ENCODE assay signal across 23 cellular contexts in genomic region chr11:68929706-68930605, GRCh38. TPM values are rescaled to one million over a fixed set of nuclear protein-coding genes. Genes with fewer than 3 reads are reported as not detected.
DNase-seq lines count a peak whose midpoint lies in the region; ATAC-seq and TF ChIP-seq lines count a peak whose summit lies in the region.
"Had no signal": no experiment of that assay in that cellular context is flagged by ENCODE, and none has a peak within 500 bp of the region (broad histone marks: within the 10 kb centered on the region; RNA-seq: fewer than 3 reads in every experiment).

No MANE protein-coding gene starts in this region.

- no peaks in the 10 kb centered on the region for H3K9me2 ChIP-seq in GM23338 (ENCODE audit: insufficient read depth)

- H3K4me2 ChIP-seq in neural progenitor cell (no peak overlapping the region), GM23338 (no peak overlapping the region)
- H3K4me2 ChIP-seq: BLaER1 had no signal

- H3K9me3 ChIP-seq in esophagus muscularis mucosa (peaks cover 0 to 15% (median 11%) of the 10 kb centered on the region in 4 donors), neural progenitor cell (ENCODE audit: low read depth) (peaks cover 11% of the 10 kb centered on the region)

- peak; percentile 35 for DNase-seq in Right ventricle myocardium inferior (ENCODE audit: missing footprints)
- DNase-seq in Right ventricle myocardium superior, result no peak
- no peak for DNase-seq in esophagus muscularis mucosa (ENCODE audit: extremely low spot score)
- no peak for DNase-seq in neural progenitor cell (ENCODE audit: low spot score)
- no peak for DNase-seq in NCI-H1048 (lab: John Stamatoyannopoulos, UW)
- no peak for DNase-seq in GM23338 (ENCODE audit: low spot score)
- no peak for DNase-seq in NCI-H82 treated with DMSO at 0.1 percent for 48 hours (lab: John Stamatoyannopoulos, UW; ENCODE audit: unreplicated experiment)
- DNase-seq: ACHN; Calu3; CD8-positive, alpha-beta T cell; NCI-H1105 treated with DMSO at 0.1 percent for 48 hours; NCI-H1694; NCI-H2081; NCI-H2171 treated with DMSO at 0.1 percent for 48 hours; NCI-H524 treated with DMSO at 0.1 percent for 48 hours; NCI-H82; OCI-M1 had no signal

- H3K4me1 ChIP-seq in esophagus muscularis mucosa (peaks cover 27 to 83% (median 77%) of the 10 kb centered on the region in 4 donors), neural progenitor cell (no peaks in the 10 kb centered on the region), GM23338 (ENCODE audit: insufficient read depth) (no peaks in the 10 kb centered on the region)

- H3K4me1 Mint-ChIP-seq in neural progenitor cell (no peaks in the 10 kb centered on the region), GM23338 (no peaks in the 10 kb centered on the region)

- H2AFZ ChIP-seq in neural progenitor cell (replicated peaks) (no peak overlapping the region), GM23338 (no peak overlapping the region)

- TF ChIP-seq EP300 in esophagus muscularis mucosa (IDR thresholded peaks at IDR 0.05), result no peak

- peak overlapping the region; percentile 14 for H3K4me3 Mint-ChIP-seq in neural progenitor cell
- no peak overlapping the region for H3K4me3 Mint-ChIP-seq in GM23338
- H3K4me3 Mint-ChIP-seq: CD8-positive, alpha-beta T cell; IgD-negative memory B cell had no signal

- TF ChIP-seq CTCF in esophagus muscularis mucosa (IDR thresholded peaks at IDR 0.05) (no peak), neural progenitor cell (IDR thresholded peaks at IDR 0.05) (no peak), GM23338 (conservative IDR thresholded peaks at IDR 0.05; ENCODE audit: low read depth in 2 of 2) (no peak)

- peaks cover 32% of the 10 kb centered on the region for H3K36me3 Mint-ChIP-seq in neural progenitor cell
- H3K36me3 Mint-ChIP-seq in GM23338 (ENCODE audit: low read depth), result peaks cover 54% of the 10 kb centered on the region

- H3K27ac ChIP-seq in esophagus muscularis mucosa (replicated peaks in 1 of 4) (peak overlapping the region; percentile 77 to 93 (median 86)), neural progenitor cell (no peak overlapping the region), GM23338 (ENCODE audit: low read depth) (no peak overlapping the region)
- H3K27ac ChIP-seq: 22Rv1, BLaER1 had no signal

- no peaks in the 10 kb centered on the region for H3K27me3 ChIP-seq in esophagus muscularis mucosa
- no peaks in the 10 kb centered on the region for H3K27me3 ChIP-seq in neural progenitor cell
- no peaks in the 10 kb centered on the region for H3K27me3 ChIP-seq in GM23338 (ENCODE audit: insufficient read depth)
- H3K27me3 ChIP-seq: BLaER1 had no signal

- peaks cover 19 to 73% (median 67%) of the 10 kb centered on the region in 4 donors for H3K36me3 ChIP-seq in esophagus muscularis mucosa
- peaks cover 4% of the 10 kb centered on the region for H3K36me3 ChIP-seq in neural progenitor cell
- H3K36me3 ChIP-seq in GM23338 (ENCODE audit: insufficient read depth), result peaks cover 24% of the 10 kb centered on the region

- H3K79me2 ChIP-seq in neural progenitor cell (ENCODE audit: low read depth) (peaks cover 7% of the 10 kb centered on the region), GM23338 (replicated peaks; ENCODE audit: insufficient read depth) (no peaks in the 10 kb centered on the region)

- TF ChIP-seq POLR2A in esophagus muscularis mucosa (IDR thresholded peaks at IDR 0.05; ENCODE audit: low read depth), result no peak

- H4K20me1 ChIP-seq in neural progenitor cell (ENCODE audit: low read depth) (no peaks in the 10 kb centered on the region), GM23338 (replicated peaks; ENCODE audit: insufficient read depth) (peaks cover 3% of the 10 kb centered on the region; the same call in 1 of the 2 replicates)

- intact Hi-C loops in Right ventricle myocardium inferior (cut with DNase I) (loop anchor here (5.0 kb wide), 1 partner anchor 112 kb away; no protein-coding TSS in a partner anchor), Right ventricle myocardium superior (cut with DNase I) (loop anchor here (10.0 kb wide), 1 partner anchor 155 kb away; no protein-coding TSS in a partner anchor), esophagus muscularis mucosa (cut with DNase I) (no loop called here)

- no peaks in the 10 kb centered on the region for H3F3A ChIP-seq in neural progenitor cell (ENCODE audit: low read depth)
- no peaks in the 10 kb centered on the region for H3F3A ChIP-seq in GM23338 (replicated peaks; ENCODE audit: low read depth)

- no peak overlapping the region for H3K9ac ChIP-seq in neural progenitor cell
- H3K9ac ChIP-seq: BLaER1 had no signal

- 95% methylated on average over 21 of the region's 21 CpGs for WGBS in esophagus muscularis mucosa

- ATAC-seq in Right ventricle myocardium inferior (no peak), Right ventricle myocardium superior (ENCODE audit: poor library complexity) (no peak), GM23338 (no peak), HG02678 (IDR thresholded peaks at IDR 0.05; ENCODE audit: unreplicated experiment) (no peak)
- ATAC-seq: CD8-positive, alpha-beta T cell had no signal

- H3K27ac Mint-ChIP-seq in neural progenitor cell (no peak overlapping the region), GM23338 (no peak overlapping the region)
- H3K27ac Mint-ChIP-seq: CD8-positive, alpha-beta T cell had no signal

- H3K9me3 Mint-ChIP-seq in neural progenitor cell (peaks cover 16% of the 10 kb centered on the region), GM23338 (peaks cover 14% of the 10 kb centered on the region)

- H3K4me3 ChIP-seq in esophagus muscularis mucosa, result no peak overlapping the region
- no peak overlapping the region for H3K4me3 ChIP-seq in neural progenitor cell
- no peak overlapping the region for H3K4me3 ChIP-seq in GM23338
- H3K4me3 ChIP-seq: BLaER1 had no signal

- H3K27me3 Mint-ChIP-seq in neural progenitor cell (ENCODE audit: insufficient read depth, low read depth), result peaks cover 2% of the 10 kb centered on the region
- H3K27me3 Mint-ChIP-seq in GM23338 (ENCODE audit: insufficient read depth, low read depth, poor library complexity), result peaks cover 5% of the 10 kb centered on the region
- H3K27me3 Mint-ChIP-seq: IgD-negative memory B cell had no signal

TF ChIP-seq in GM23338, 12 proteins besides CTCF, POLR2A, EP300 and RAD21 (continues in another document):
- TF ChIP-seq STAT1 (IDR thresholded peaks at IDR 0.05; ENCODE audit: unreplicated experiment) (no peak), POLR2AphosphoS5 (IDR thresholded peaks at IDR 0.05; ENCODE audit: low read depth) (no peak), EZH2 (IDR thresholded peaks at IDR 0.05; ENCODE audit: low read depth, unreplicated experiment) (no peak), ZNF331 (CRISPR knock-in tag; IDR thresholded peaks at IDR 0.05; ENCODE audit: low read depth) (no peak)

RNA-seq across cellular contexts. Expression of gene IGHMBP2, which starts 26.3 kb away (rescaled TPM):
- total RNA-seq in Right ventricle myocardium inferior (13.8 TPM), Right ventricle myocardium superior (13.5 TPM), esophagus muscularis mucosa (10 to 100 TPM; 11.6 to 30.8 (median 28.0) TPM), neural progenitor cell (ENCODE audit: low replicate concordance) (13.6 and 16.5 TPM in 2 replicates)
- total RNA-seq in GM23338 (2014; rRNA removed; shearing (Covaris generic)), result 13.7 and 27.7 TPM in 2 replicates
- polyA plus RNA-seq in GM23338 (2016; fragmentation: Nextera tagmentation; extraction: Ambion mirVana), result 14.3 TPM in 2 replicates

RNA-seq across cellular contexts. Expression of gene MRPL21, which starts 26.3 kb away (rescaled TPM):
- 120 TPM for total RNA-seq in Right ventricle myocardium inferior
- 124 TPM for total RNA-seq in Right ventricle myocardium superior
- total RNA-seq in esophagus muscularis mucosa, result 10 to 100 TPM; 47.2 to 66.2 (median 51.2) TPM
- 32.3 and 40.6 TPM in 2 replicates for total RNA-seq in neural progenitor cell (ENCODE audit: low replicate concordance)
- total RNA-seq in GM23338 (2014; rRNA removed; shearing (Covaris generic)), result 46.6 and 62.4 TPM in 2 replicates
- 232 and 238 TPM in 2 replicates for polyA plus RNA-seq in GM23338 (2016; fragmentation: Nextera tagmentation; extraction: Ambion mirVana)

RNA-seq across cellular contexts. Expression of gene MRGPRD, which starts 50.8 kb away (rescaled TPM):
- total RNA-seq in Right ventricle myocardium inferior (not detected), Right ventricle myocardium superior (not detected), esophagus muscularis mucosa (1 to 10 TPM in 1 of 4 donors, under 1 TPM in 2, not detected in 1; 0.32 to 2.5 (median 0.66) TPM), neural progenitor cell (ENCODE audit: low replicate concordance) (not detected in 2 replicates)
- not detected in 2 replicates for total RNA-seq in GM23338 (2014; rRNA removed; shearing (Covaris generic))
- polyA plus RNA-seq in GM23338 (2016; fragmentation: Nextera tagmentation; extraction: Ambion mirVana), result not detected in 2 replicates
- total RNA-seq: Calu3; CD8-positive, alpha-beta T cell; Daoy; SK-MEL-5 had no signal
- polyA plus RNA-seq: IgD-negative memory B cell had no signal

Comparison
In these comparisons a context has a peak if more than half of its experiments do, and no peak if none do; other contexts are left out.
1. H3K27ac ChIP-seq: peak in esophagus muscularis mucosa (4 of 4); none in neural progenitor cell (single experiment) and GM23338 (single experiment).